Comparison of ENCODE assay signal across 9 cellular contexts in genomic region chr1:241637604-241638003, GRCh38. TPM values are rescaled to one million over a fixed set of nuclear protein-coding genes. Genes with fewer than 3 reads are reported as not detected.
DNase-seq lines count a peak whose midpoint lies in the region; ATAC-seq and TF ChIP-seq lines count a peak whose summit lies in the region.
"Had no signal": no experiment of that assay in that cellular context is flagged by ENCODE, and none has a peak within 500 bp of the region (broad histone marks: within the 10 kb centered on the region; RNA-seq: fewer than 3 reads in every experiment).

No MANE protein-coding gene starts in this region.

- TF ChIP-seq POLR2A in breast epithelium (IDR thresholded peaks at IDR 0.05) (no peak), gastrocnemius medialis (IDR thresholded peaks at IDR 0.05) (no peak)

- CTCF ChIA-PET in MCF 10A (lab: Yijun Ruan, JAX), result interaction anchor here (0.7 to 7.1 kb wide), 9 partner anchors 11 to 197 kb away, joined by 3 to 69 read pairs (median 4); partner anchors contain the start of gene KMO

- H3K9me3 ChIP-seq in breast epithelium (no peaks in the 10 kb centered on the region), thoracic aorta (no peaks in the 10 kb centered on the region), gastrocnemius medialis (no peaks in the 10 kb centered on the region)

- POLR2A ChIA-PET in MCF 10A (lab: Yijun Ruan, JAX), result interaction anchor here (0.6 to 4.4 kb wide), 27 partner anchors 8 to 201 kb away, joined by 3 to 50 read pairs (median 9); partner anchors contain the start of genes FH and KMO

- H3K4me1 Mint-ChIP-seq in MCF 10A (ENCODE audit: insufficient read depth, unreplicated experiment), result peaks cover 68% of the 10 kb centered on the region

- ATAC-seq in thoracic aorta (ENCODE audit: insufficient number of reproducible peaks, low FRiP score, low read depth) (no peak), gastrocnemius medialis (no peak)

- peaks cover 8% of the 10 kb centered on the region for H3K9me3 Mint-ChIP-seq in MCF 10A (ENCODE audit: unreplicated experiment)

- DNase-seq in MCF 10A (ENCODE audit: unreplicated experiment) (peak; percentile 56), breast epithelium (ENCODE audit: low spot score in 2 of 2) (no peak), SKM-1 (lab: John Stamatoyannopoulos, UW; ENCODE audit: unreplicated experiment) (peak; percentile 75), fibroblast of gingiva (ENCODE audit: low read depth) (peak; percentile 33), thoracic aorta (ENCODE audit: low spot score) (no peak), caudate nucleus (lab: John Stamatoyannopoulos, UW) (no peak), gastrocnemius medialis (no peak)
- DNase-seq in stimulated activated CD4-positive, alpha-beta T cell treated with anti-CD3 and anti-CD28 coated beads, Interleukin-4, amount 100 ng/mL, for 4 hours, result no peak
- DNase-seq: NCI-H510A treated with DMSO at 0.1 percent for 48 hours had no signal

- H3K27ac ChIP-seq in breast epithelium (no peak overlapping the region), thoracic aorta (no peak overlapping the region), caudate nucleus (ENCODE audit: low read depth, low read length) (no peak overlapping the region), gastrocnemius medialis (no peak overlapping the region)

- TF ChIP-seq CTCF in MCF 10A (IDR thresholded peaks at IDR 0.05; ENCODE audit: unreplicated experiment), result no peak
- TF ChIP-seq CTCF in breast epithelium (IDR thresholded peaks at IDR 0.05), result no peak
- TF ChIP-seq CTCF in thoracic aorta (IDR thresholded peaks at IDR 0.05), result no peak
- no peak for TF ChIP-seq CTCF in gastrocnemius medialis (IDR thresholded peaks at IDR 0.05 in 4 of 5, conservative IDR thresholded peaks at IDR 0.05 in 1 of 5)

- H3K4me1 ChIP-seq in breast epithelium (no peaks in the 10 kb centered on the region), thoracic aorta (ENCODE audit: control insufficient read depth in 1 of 2, low read depth in 2 of 2) (peaks cover 24 to 26% of the 10 kb centered on the region in 2 donors), gastrocnemius medialis (peaks cover 11 to 23% of the 10 kb centered on the region in 2 donors)

- intact Hi-C loops in MCF 10A (cut with micrococcal nuclease) (loop anchor here (2.0 kb wide), 1 partner anchor 111 kb away; no protein-coding TSS in a partner anchor), breast epithelium (cut with DNase I; ENCODE audit: low total_unique reads) (no loop called here), gastrocnemius medialis (cut with DNase I; ENCODE audit: low total_unique reads) (no loop called here)

- peak overlapping the region; percentile 100 for H3K27ac Mint-ChIP-seq in MCF 10A (ENCODE audit: low read depth, unreplicated experiment)

- H3K27me3 ChIP-seq in breast epithelium (no peaks in the 10 kb centered on the region), thoracic aorta (replicated peaks; ENCODE audit: insufficient read depth) (no peaks in the 10 kb centered on the region), gastrocnemius medialis (no peaks in the 10 kb centered on the region)

- H3K36me3 Mint-ChIP-seq in MCF 10A (ENCODE audit: insufficient read depth, unreplicated experiment), result peaks cover 63% of the 10 kb centered on the region

- H3K4me3 ChIP-seq in breast epithelium (no peak overlapping the region), thoracic aorta (peak overlapping the region; percentile 78), gastrocnemius medialis (no peak overlapping the region)

- peak overlapping the region; percentile 75 for H3K4me3 Mint-ChIP-seq in MCF 10A (ENCODE audit: unreplicated experiment)

- in situ Hi-C loops in gastrocnemius medialis (cut with MboI; ENCODE audit: low sequenced_read_pairs in 4 of 4), result loop anchor here in 3 of 4 donors (10.0 to 25.0 kb wide), 2 partner anchors 113 to 200 kb away; partner anchors contain the start of gene EXO1 (in 2 of the 3)

- BruUV-seq in MCF 10A (replicated peaks; lab: Mats Ljungman, UMichigan), result no TSS peak

- no peaks in the 10 kb centered on the region for H3K27me3 Mint-ChIP-seq in MCF 10A (ENCODE audit: insufficient read depth, unreplicated experiment)

- no peaks in the 10 kb centered on the region for H3K36me3 ChIP-seq in breast epithelium
- H3K36me3 ChIP-seq in thoracic aorta, result no peaks in the 10 kb centered on the region
- H3K36me3 ChIP-seq in gastrocnemius medialis, result no peaks in the 10 kb centered on the region

RNA-seq across cellular contexts. Expression of gene CHML, which starts 2.6 kb away (rescaled TPM):
- total RNA-seq in MCF 10A (2022) (33.7 and 33.8 TPM in 2 replicates), breast epithelium (1 to 10 TPM; 6.4 to 7.5 (median 7.2) TPM), thoracic aorta (10 to 100 TPM in 1 of 2 donors, 1 to 10 TPM in 1; 8.0 to 12.4 TPM), gastrocnemius medialis (1 to 10 TPM; 3.2 to 6.5 (median 4.8) TPM)

RNA-seq across cellular contexts. Expression of gene OPN3, which starts 2.6 kb away (rescaled TPM):
- total RNA-seq in MCF 10A (2022) (45.6 and 56.1 TPM in 2 replicates), breast epithelium (10 to 100 TPM; 12.0 to 22.4 (median 16.1) TPM), thoracic aorta (10 to 100 TPM in 1 of 2 donors, 1 to 10 TPM in 1; 7.2 to 13.4 TPM), gastrocnemius medialis (1 to 10 TPM; 4.6 to 9.6 (median 5.8) TPM)

RNA-seq across cellular contexts. Expression of gene WDR64, which starts 14.5 kb away (rescaled TPM):
- total RNA-seq in MCF 10A (2022) (not detected in 2 replicates), breast epithelium (not detected), thoracic aorta (not detected), gastrocnemius medialis (under 1 TPM in 1 of 4 donors, not detected in 3; 0.22 TPM)

Comparison
In these comparisons a context has a peak if more than half of its experiments do, and no peak if none do; other contexts are left out.
1. DNase-seq: peak in MCF 10A (single experiment), SKM-1 (single experiment) and fibroblast of gingiva (single experiment); none in breast epithelium (0 of 2), thoracic aorta (single experiment), caudate nucleus (0 of 61), stimulated activated CD4-positive, alpha-beta T cell treated with anti-CD3 and anti-CD28 coated beads, Interleukin-4, amount 100 ng/mL, for 4 hours (0 of 2) and gastrocnemius medialis (0 of 2).